21 cellular contexts compared by ENCODE assay signal in genomic region chr22:43411040-43411919, GRCh38. TPM values are rescaled to one million over a fixed set of nuclear protein-coding genes. Genes with fewer than 3 reads are reported as not detected.
DNase-seq lines count a peak whose midpoint lies in the region; ATAC-seq, FAIRE-seq and TF ChIP-seq lines count a peak whose summit lies in the region.
"Had no signal": no experiment of that assay in that cellular context is flagged by ENCODE, and none has a peak within 500 bp of the region (broad histone marks: within the 10 kb centered on the region; RNA-seq: fewer than 3 reads in every experiment).

No MANE protein-coding gene starts in this region.

- H2BK5ac ChIP-seq in neuronal stem cell (ENCODE audit: low read length) = no peak overlapping the region

- H3K4me3 ChIP-seq in HEK293 (ENCODE audit: low read depth, low read length) (no peak overlapping the region), hepatocyte (no peak overlapping the region), neuronal stem cell (ENCODE audit: low read length in 2 of 2) (peak overlapping the region in 1 of 2 donors; percentile 63), kidney (ENCODE audit: low read length in 2 of 2) (no peak overlapping the region)
- H3K4me3 ChIP-seq: sigmoid colon had no signal

- H4K8ac ChIP-seq in neuronal stem cell (ENCODE audit: low read depth, low read length) = no peak overlapping the region

- H3K36me3 ChIP-seq in ES-I3 (ENCODE audit: insufficient read depth, low read length) = no peaks in the 10 kb centered on the region
- no peaks in the 10 kb centered on the region for H3K36me3 ChIP-seq in HEK293 (ENCODE audit: control insufficient read depth in 2 of 2, insufficient read depth in 1 of 2, low read length in 2 of 2)
- H3K36me3 ChIP-seq in hepatocyte (replicated peaks; ENCODE audit: insufficient read depth, low read depth) = no peaks in the 10 kb centered on the region
- H3K36me3 ChIP-seq in neuronal stem cell (replicated peaks in 1 of 2; ENCODE audit: control insufficient read depth in 2 of 2, insufficient read depth in 2 of 2, low read length in 2 of 2) = no peaks in the 10 kb centered on the region
- no peaks in the 10 kb centered on the region for H3K36me3 ChIP-seq in kidney (ENCODE audit: control insufficient read depth in 1 of 2, insufficient read depth in 2 of 2, low read length in 2 of 2)
- H3K36me3 ChIP-seq: sigmoid colon, tibial nerve had no signal

- H3K4me1 ChIP-seq in ES-I3 (ENCODE audit: insufficient read depth, low read length) (peaks cover 3% of the 10 kb centered on the region), HEK293 (ENCODE audit: control insufficient read depth, insufficient read depth, low read length) (no peaks in the 10 kb centered on the region), hepatocyte (ENCODE audit: insufficient read depth) (no peaks in the 10 kb centered on the region), neuronal stem cell (ENCODE audit: control insufficient read depth in 2 of 2, insufficient read depth in 1 of 2, low read depth in 1 of 2, low read length in 2 of 2) (peaks cover 0 to 37% of the 10 kb centered on the region in 2 donors), kidney (ENCODE audit: control insufficient read depth in 1 of 2, insufficient read depth in 1 of 2, low read depth in 1 of 2, low read length in 2 of 2) (no peaks in the 10 kb centered on the region)

- TF ChIP-seq CTCF in HEK293 (tag by site-specific recombination; IDR thresholded peaks at IDR 0.05) (no peak), hepatocyte (IDR thresholded peaks at IDR 0.05; ENCODE audit: poor library complexity) (no peak), kidney (IDR thresholded peaks at IDR 0.05; ENCODE audit: borderline replicate concordance, extremely low read depth, insufficient read depth) (no peak)

- H3K9me2 ChIP-seq in hepatocyte (replicated peaks; ENCODE audit: insufficient read depth) = no peaks in the 10 kb centered on the region

- WGBS in hepatocyte (ENCODE audit: low lambda C conversion rate, missing lambda C conversion rate) = 26% methylated on average over 31 of the region's 93 CpGs
- WGBS in neuronal stem cell (ENCODE audit: extremely low coverage in 2 of 2, insufficient read length in 2 of 2, insufficient replicate concordance in 1 of 2), 2 donors = no CpG with 5 or more reads among the region's 93 CpGs

- H3K79me1 ChIP-seq in neuronal stem cell (ENCODE audit: low read depth, low read length) = peaks cover 3% of the 10 kb centered on the region

- H2BK12ac ChIP-seq in neuronal stem cell (ENCODE audit: low read length) = peak overlapping the region; percentile 50

- H3K9me3 ChIP-seq in ES-I3 (ENCODE audit: control insufficient read depth, insufficient read depth, low read length) = no peaks in the 10 kb centered on the region
- H3K9me3 ChIP-seq in HEK293 (ENCODE audit: control insufficient read depth, insufficient read depth, low read depth, low read length) = no peaks in the 10 kb centered on the region
- no peaks in the 10 kb centered on the region for H3K9me3 ChIP-seq in hepatocyte (ENCODE audit: low read depth)
- H3K9me3 ChIP-seq in neuronal stem cell (replicated peaks in 1 of 2; ENCODE audit: control insufficient read depth in 2 of 2, insufficient read depth in 1 of 2, low read depth in 1 of 2, low read length in 2 of 2) = no peaks in the 10 kb centered on the region
- no peaks in the 10 kb centered on the region for H3K9me3 ChIP-seq in kidney (ENCODE audit: control insufficient read depth in 1 of 2, low read length in 2 of 2)
- H3K9me3 ChIP-seq: sigmoid colon, tibial nerve had no signal

- ATAC-seq in HG02623 (IDR thresholded peaks at IDR 0.05; ENCODE audit: unreplicated experiment) = no peak
- ATAC-seq: activated naive CD8-positive, alpha-beta T cell treated with anti-CD3 and anti-CD28 coated beads, Interleukin-2, amount 50 U/mL, for 24 hours; stimulated activated naive B cell treated with anti-CD40 and anti-IgM and Interleukin-4, amounts not matched to agents 10 μg/mL and 1 μg/mL and 100 μg/mL, for 72 hours had no signal

- H3K18ac ChIP-seq in neuronal stem cell (ENCODE audit: low read length) = peak overlapping the region; percentile 86

- H3K23ac ChIP-seq in neuronal stem cell (ENCODE audit: low read depth, low read length, poor library complexity) = no peak overlapping the region

- no peak for FAIRE-seq in kidney (lab: Jason Lieb, UNC)
- FAIRE-seq: frontal cortex had no signal

- H3K4me2 ChIP-seq in hepatocyte (peak overlapping the region; percentile 25), neuronal stem cell (ENCODE audit: insufficient read depth, low read length, poor library complexity, severe bottlenecking) (peak overlapping the region; percentile 59)

- no peaks in the 10 kb centered on the region for H3K79me2 ChIP-seq in hepatocyte

- no peak overlapping the region for H2AFZ ChIP-seq in hepatocyte
- H2AFZ ChIP-seq in neuronal stem cell (ENCODE audit: low read length) = no peak overlapping the region

- H3K27ac ChIP-seq in HEK293 (ENCODE audit: extremely low read depth, low read depth, low read length) (no peak overlapping the region; the same call in 1 of the 2 replicates), hepatocyte (no peak overlapping the region), neuronal stem cell (replicated peaks; ENCODE audit: low read length) (no peak overlapping the region), kidney (ENCODE audit: low read depth in 2 of 2, low read length in 2 of 2) (no peak overlapping the region)
- H3K27ac ChIP-seq: sigmoid colon, tibial nerve had no signal

- intact Hi-C loops in kidney (cut with DNase I) = no loop called here

- no peaks in the 10 kb centered on the region for H4K20me1 ChIP-seq in hepatocyte (ENCODE audit: insufficient read depth, poor library complexity, severe bottlenecking)

- H3K14ac ChIP-seq in neuronal stem cell (ENCODE audit: low read length) = peak overlapping the region; percentile 11

- H3K4ac ChIP-seq in neuronal stem cell (ENCODE audit: low read length) = no peak overlapping the region

- CTCF ChIA-PET in HEK293 (lab: Yijun Ruan, JAX) = interaction anchor here (0.7 to 1.6 kb wide), 2 partner anchors 180 to 582 kb away, joined by 4 to 6 read pairs; no protein-coding TSS in a partner anchor

- peak overlapping the region; percentile 95 for H2AK5ac ChIP-seq in neuronal stem cell (ENCODE audit: low read depth, low read length)

- DNase-seq in hepatocyte (ENCODE audit: low spot score) (no peak), neuronal stem cell (ENCODE audit: low spot score) (no peak), kidney (no peak), NOMO-1 treated with dmso at 0.1 percent for 144 hours (lab: John Stamatoyannopoulos, UW; ENCODE audit: unreplicated experiment) (no peak)
- DNase-seq: activated naive CD8-positive, alpha-beta T cell treated with anti-CD3 and anti-CD28 coated beads, Interleukin-2, amount 50 U/mL, for 24 hours; AML-193; COR-L47; GOT3; NCI-H226; NK-92 treated with Interleukin-12 subunit alpha and Interleukin-12 subunit beta, amount 100 ng/mL, for 24 hours; occipital lobe; sigmoid colon; stimulated activated naive B cell treated with anti-CD40 and anti-IgM and Interleukin-4, amounts not matched to agents 10 μg/mL and 1 μg/mL and 100 μg/mL, for 72 hours had no signal

- POLR2A ChIA-PET in HEK293 (lab: Yijun Ruan, JAX) = no interaction called here

- peak overlapping the region; percentile 3 for H2BK15ac ChIP-seq in neuronal stem cell (ENCODE audit: low read length)

- H3K27me3 ChIP-seq in hepatocyte = peaks cover 59% of the 10 kb centered on the region
- peaks cover 0 to 84% (median 4%) of the 10 kb centered on the region in 3 experiments for H3K27me3 ChIP-seq in neuronal stem cell (ENCODE audit: control insufficient read depth in 3 of 3, insufficient read depth in 3 of 3, low read depth in 1 of 3, low read length in 3 of 3)

- H3K9ac ChIP-seq in ES-I3 (ENCODE audit: low read depth, low read length) (peak overlapping the region; percentile 21; the same call in 1 of the 2 replicates), neuronal stem cell (ENCODE audit: low read depth, low read length, poor library complexity) (no peak overlapping the region), kidney (ENCODE audit: low read length in 2 of 2) (no peak overlapping the region)

- H2BK120ac ChIP-seq in neuronal stem cell (ENCODE audit: low read depth, low read length) = peak overlapping the region; percentile 48

- no peak overlapping the region for H4K91ac ChIP-seq in neuronal stem cell (ENCODE audit: low read depth, low read length, poor library complexity)

TF ChIP-seq in HEK293, 187 proteins besides CTCF, POLR2A, EP300 and RAD21:
- no peak for TF ChIP-seq TRIM28 (IDR thresholded peaks at IDR 0.05; ENCODE audit: borderline replicate concordance, low read length)
- TF ChIP-seq ZNF248 (tag by site-specific recombination; IDR thresholded peaks at IDR 0.05) = no peak
- TF ChIP-seq ZSCAN30 (tag by site-specific recombination; IDR thresholded peaks at IDR 0.05) = no peak
- no peak for TF ChIP-seq ZNF501 (tag by site-specific recombination; IDR thresholded peaks at IDR 0.05)
- TF ChIP-seq ZNF350 (tag by site-specific recombination; IDR thresholded peaks at IDR 0.05) = no peak
- no peak for TF ChIP-seq SETDB1 (IDR thresholded peaks at IDR 0.05; ENCODE audit: insufficient read length, low read length)
- TF ChIP-seq ZNF48 (tag by site-specific recombination; IDR thresholded peaks at IDR 0.05) = no peak
- peak; percentile 7; the same call in 1 of the 2 replicates for TF ChIP-seq ZIC2 (tag by site-specific recombination; IDR thresholded peaks at IDR 0.05)

RNA-seq across cellular contexts. Expression of gene MPPED1, which starts 0.5 kb away (rescaled TPM):
- 0.97 and 5.3 TPM in 2 replicates for total RNA-seq in hepatocyte
- 0.19 and 0.30 TPM in 2 replicates for polyA plus RNA-seq in hepatocyte
- 37.3 TPM for polyA plus RNA-seq in neuronal stem cell (2013, experiment 1 of 2)
- 37.4 TPM for polyA plus RNA-seq in neuronal stem cell (2013, experiment 2 of 2)
- total RNA-seq in kidney = not detected
- polyA plus RNA-seq in kidney (ENCODE audit: insufficient read depth, low read depth, low replicate concordance) = not detected
- total RNA-seq: activated T-helper 2 cell treated with anti-CD3 and anti-CD28 coated beads, Interferon-gamma antibody, Interleukin-2, Interleukin-4, amounts not matched to agents 10 μg/mL and 5 μg/mL and 100 μg/mL, durations not matched to agents 14 hours and 24 hours and 36 hours; M059J; RPMI7951; sigmoid colon had no signal
- polyA plus RNA-seq: sigmoid colon had no signal
